ENCODE assay signal across 1 cellular context in the genomic region with DNA sequence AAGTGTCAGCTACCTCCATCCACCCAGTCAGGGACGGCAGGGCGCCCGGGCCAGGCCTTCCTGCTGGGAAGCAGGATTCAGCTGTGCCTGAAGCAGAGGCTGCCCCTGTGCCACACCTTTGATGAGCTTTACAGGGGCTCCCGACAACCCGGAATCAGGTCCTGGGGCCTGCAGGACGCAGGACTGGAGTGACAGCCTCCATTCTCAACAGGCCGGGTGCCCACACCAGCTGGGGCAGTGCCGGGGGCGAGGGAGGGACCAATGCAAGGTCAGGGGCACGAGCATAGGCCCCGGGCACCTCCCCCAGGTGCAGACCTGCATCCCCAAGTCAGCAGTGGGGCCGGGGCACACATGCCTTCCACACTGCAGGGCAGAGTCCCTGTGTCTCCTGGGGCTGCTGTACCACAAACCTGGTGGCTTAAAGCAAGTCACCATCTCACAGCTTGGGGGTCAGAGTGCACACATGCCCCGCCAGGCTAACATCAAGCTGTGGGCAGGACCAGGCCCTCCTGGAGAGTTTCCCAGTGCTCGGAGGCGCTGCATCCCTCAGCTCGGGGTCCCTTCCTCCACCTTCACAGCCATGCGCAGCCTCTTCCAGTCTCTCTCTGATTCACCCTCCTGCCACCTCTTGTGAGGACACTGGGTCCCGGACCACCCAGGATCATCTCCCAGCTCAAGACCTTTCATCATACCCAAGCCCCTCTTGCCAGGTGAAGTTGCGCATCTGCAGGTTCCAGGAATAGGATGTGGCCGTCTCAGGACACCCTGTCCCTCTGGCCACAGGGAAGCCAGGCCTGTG.
TF ChIP-seq lines count a peak whose summit lies in the region.

No MANE protein-coding gene starts in this region.

TF ChIP-seq in HepG2, 621 proteins besides CTCF, POLR2A, EP300 and RAD21:
- TF ChIP-seq HOXA5 (CRISPR knock-in tag; IDR thresholded peaks at IDR 0.05) (no peak), RBFOX2 (IDR thresholded peaks at IDR 0.05; ENCODE audit: low read depth, low read length) (peak; percentile 40; the same call in 1 of the 2 replicates), HOXA3 (CRISPR knock-in tag; IDR thresholded peaks at IDR 0.05) (no peak), RBM22 (optimal IDR thresholded peaks at IDR 0.05; ENCODE audit: low read length) (peak; percentile 84), ZNF615 (CRISPR knock-in tag; IDR thresholded peaks at IDR 0.05; ENCODE audit: borderline replicate concordance) (no peak), RELA (CRISPR knock-in tag; IDR thresholded peaks at IDR 0.05) (no peak), AGO2 (optimal IDR thresholded peaks at IDR 0.05; ENCODE audit: low read depth, low read length) (peak; percentile 59), ZFP91 (CRISPR knock-in tag; IDR thresholded peaks at IDR 0.05; ENCODE audit: borderline replicate concordance) (no peak)
